In genomic region chr20:56409521-56409920, GRCh38 we compare ENCODE assay signal across 15 cellular contexts. TPM values are rescaled to one million over a fixed set of nuclear protein-coding genes. Genes with fewer than 3 reads are reported as not detected.
A peak's percentile ranks its signal among the peaks of the same experiment; 100 is the strongest.
DNase-seq lines count a peak whose midpoint lies in the region; ATAC-seq and TF ChIP-seq lines count a peak whose summit lies in the region.
"Had no signal": no experiment of that assay in that cellular context is flagged by ENCODE, and none has a peak within 500 bp of the region (broad histone marks: within the 10 kb centered on the region; RNA-seq: fewer than 3 reads in every experiment).

No MANE protein-coding gene starts in this region.

- no peak for ATAC-seq in activated T-cell treated with anti-CD3 and anti-CD28 coated beads, Interleukin-2, amount 50 U/mL, for 72 hours (replicated peaks in 1 of 2)
- ATAC-seq in upper lobe of right lung, result peak; percentile 53
- no peak for ATAC-seq in GM19328 (IDR thresholded peaks at IDR 0.05; ENCODE audit: unreplicated experiment)
- ATAC-seq: left colon had no signal

- H3K36me3 Mint-ChIP-seq in activated T-cell treated with anti-CD3 and anti-CD28 coated beads, Interleukin-2, amount 50 U/mL, for 72 hours (ENCODE audit: insufficient read depth in 2 of 2), result peaks cover 20 to 51% of the 10 kb centered on the region in 2 donors

- no peaks in the 10 kb centered on the region for H4K20me1 ChIP-seq in hepatocyte (ENCODE audit: insufficient read depth, poor library complexity, severe bottlenecking)

- no peak for TF ChIP-seq CTCF in adrenal gland (IDR thresholded peaks at IDR 0.05)
- no peak for TF ChIP-seq CTCF in hepatocyte (IDR thresholded peaks at IDR 0.05; ENCODE audit: poor library complexity)
- no peak for TF ChIP-seq CTCF in upper lobe of right lung (IDR thresholded peaks at IDR 0.05)
- TF ChIP-seq CTCF in stomach (IDR thresholded peaks at IDR 0.05), result no peak

- H3K27ac ChIP-seq in adrenal gland (peak overlapping the region in 3 of 5 donors; percentile 27 to 84 (median 43)), hepatocyte (peak overlapping the region; percentile 59), upper lobe of right lung (peak overlapping the region; percentile 43), stomach (peak overlapping the region in 2 of 5 donors; percentile 44 to 46)

- peaks cover 1 to 3% of the 10 kb centered on the region in 2 donors for H3K9me3 Mint-ChIP-seq in activated T-cell treated with anti-CD3 and anti-CD28 coated beads, Interleukin-2, amount 50 U/mL, for 72 hours
- H3K9me3 Mint-ChIP-seq: activated CD4-positive, alpha-beta memory T cell treated with anti-CD3 and anti-CD28 coated beads for 36 hours; H9 had no signal

- no peaks in the 10 kb centered on the region for H3K9me2 ChIP-seq in hepatocyte (replicated peaks; ENCODE audit: insufficient read depth)

- H3K27me3 ChIP-seq in adrenal gland (no peaks in the 10 kb centered on the region), hepatocyte (no peaks in the 10 kb centered on the region), upper lobe of right lung (no peaks in the 10 kb centered on the region), stomach (no peaks in the 10 kb centered on the region)

- no peaks in the 10 kb centered on the region for H3K27me3 Mint-ChIP-seq in activated T-cell treated with anti-CD3 and anti-CD28 coated beads, Interleukin-2, amount 50 U/mL, for 72 hours (ENCODE audit: low read depth)
- H3K27me3 Mint-ChIP-seq: activated CD4-positive, alpha-beta memory T cell treated with anti-CD3 and anti-CD28 coated beads for 36 hours had no signal

- no peaks in the 10 kb centered on the region for H3K9me3 ChIP-seq in adrenal gland (replicated peaks in 1 of 3)
- no peaks in the 10 kb centered on the region for H3K9me3 ChIP-seq in hepatocyte (ENCODE audit: low read depth)
- no peaks in the 10 kb centered on the region for H3K9me3 ChIP-seq in upper lobe of right lung
- H3K9me3 ChIP-seq in stomach, result no peaks in the 10 kb centered on the region

- no peak overlapping the region for H2AFZ ChIP-seq in hepatocyte

- peaks cover 0 to 32% of the 10 kb centered on the region in 2 donors for H3K36me3 ChIP-seq in adrenal gland (replicated peaks in 1 of 2)
- no peaks in the 10 kb centered on the region for H3K36me3 ChIP-seq in hepatocyte (replicated peaks; ENCODE audit: insufficient read depth, low read depth)
- H3K36me3 ChIP-seq in upper lobe of right lung, result peaks cover 32% of the 10 kb centered on the region
- H3K36me3 ChIP-seq in stomach, result peaks cover 26 to 56% (median 47%) of the 10 kb centered on the region in 4 donors

- no peak for TF ChIP-seq POLR2A in adrenal gland (IDR thresholded peaks at IDR 0.05)
- no peak for TF ChIP-seq POLR2A in stomach (IDR thresholded peaks at IDR 0.05)

- H3K4me1 Mint-ChIP-seq in activated T-cell treated with anti-CD3 and anti-CD28 coated beads, Interleukin-2, amount 50 U/mL, for 72 hours (ENCODE audit: low read depth), result peaks cover 57% of the 10 kb centered on the region
- H3K4me1 Mint-ChIP-seq: H9 had no signal

- DNase-seq in activated T-cell treated with anti-CD3 and anti-CD28 coated beads, Interleukin-2, amount 50 U/mL, for 72 hours, result no peak
- DNase-seq in activated T-cell treated with anti-CD3 and anti-CD28 coated beads for 4 hours (no peak), adrenal gland (peak in 2 of 7 donors; percentile 27 to 48), hepatocyte (ENCODE audit: low spot score) (no peak), upper lobe of right lung (no peak), NCI-H526 (lab: John Stamatoyannopoulos, UW) (no peak), stomach (no peak)
- DNase-seq: activated CD4-positive, alpha-beta memory T cell treated with anti-CD3 and anti-CD28 coated beads for 36 hours; activated effector memory CD4-positive, alpha-beta T cell treated with anti-CD3 and anti-CD28 coated beads, Interleukin-2, amount 50 U/mL, for 16 hours; H9; left colon; occipital lobe; T-helper 2 cell had no signal

- no peak overlapping the region for H3K4me3 Mint-ChIP-seq in activated T-cell treated with anti-CD3 and anti-CD28 coated beads, Interleukin-2, amount 50 U/mL, for 72 hours
- H3K4me3 Mint-ChIP-seq: activated CD4-positive, alpha-beta memory T cell treated with anti-CD3 and anti-CD28 coated beads for 36 hours; H9 had no signal

- 38 to 51% (median 48%) methylated on average over 5 of the region's 5 CpGs for WGBS in adrenal gland, 4 donors
- 93% methylated on average over 5 of the region's 5 CpGs for WGBS in hepatocyte (ENCODE audit: low lambda C conversion rate, missing lambda C conversion rate)
- 75 to 91% (median 81%) methylated on average over 5 of the region's 5 CpGs for WGBS in stomach, 5 donors

- H3K4me3 ChIP-seq in adrenal gland (no peak overlapping the region), hepatocyte (no peak overlapping the region), upper lobe of right lung (no peak overlapping the region), stomach (no peak overlapping the region)

- H3K4me1 ChIP-seq in adrenal gland (replicated peaks in 1 of 2), result peaks cover 0 to 23% of the 10 kb centered on the region in 2 donors
- H3K4me1 ChIP-seq in hepatocyte (ENCODE audit: insufficient read depth), result no peaks in the 10 kb centered on the region
- H3K4me1 ChIP-seq in upper lobe of right lung, result peaks cover 25% of the 10 kb centered on the region
- H3K4me1 ChIP-seq in stomach, result peaks cover 0 to 21% (median 5%) of the 10 kb centered on the region in 4 donors

- peak overlapping the region; percentile 42 for H3K27ac Mint-ChIP-seq in activated T-cell treated with anti-CD3 and anti-CD28 coated beads, Interleukin-2, amount 50 U/mL, for 72 hours
- H3K27ac Mint-ChIP-seq: H9 had no signal

- H3K4me2 ChIP-seq in hepatocyte, result no peak overlapping the region

- intact Hi-C loops in adrenal gland (cut with DNase I) (no loop called here), upper lobe of right lung (cut with DNase I) (no loop called here), stomach (cut with DNase I; ENCODE audit: low total_unique reads) (no loop called here)

- no peak for TF ChIP-seq EP300 in stomach (IDR thresholded peaks at IDR 0.05)

- H3K79me2 ChIP-seq in hepatocyte, result peaks cover 6% of the 10 kb centered on the region

RNA-seq across cellular contexts. Expression of gene CASS4, which starts 2.5 kb away (rescaled TPM):
- 1 to 10 TPM; 3.5 to 6.9 TPM for total RNA-seq in activated T-cell treated with anti-CD3 and anti-CD28 coated beads, Interleukin-2, amount 50 U/mL, for 72 hours
- total RNA-seq in adrenal gland (1 to 10 TPM in 7 of 8 donors, under 1 TPM in 1; 0.87 to 4.7 (median 1.6) TPM), hepatocyte (0.13 TPM in 1 of 2 replicates, not detected in the other), upper lobe of right lung (40.2 TPM), stomach (1 to 10 TPM in 3 of 5 donors, under 1 TPM in 1, not detected in 1; 0.45 to 8.2 (median 4.2) TPM)
- polyA plus RNA-seq in adrenal gland (under 1 TPM; 0.37 to 0.97 (median 0.73) TPM), hepatocyte (0.50 TPM in 1 of 2 replicates, not detected in the other), stomach (1 to 10 TPM in 1 of 3 donors, under 1 TPM in 2; 0.23 to 1.6 (median 0.76) TPM)
- total RNA-seq: bronchial epithelial cell, H9 had no signal

RNA-seq across cellular contexts. Expression of gene CSTF1, which starts 17.1 kb away (rescaled TPM):
- total RNA-seq in activated T-cell treated with anti-CD3 and anti-CD28 coated beads, Interleukin-2, amount 50 U/mL, for 72 hours, result 10 to 100 TPM; 63.7 to 74.5 TPM
- total RNA-seq in adrenal gland (10 to 100 TPM; 28.7 to 36.2 (median 32.8) TPM), hepatocyte (34.8 and 38.6 TPM in 2 replicates), upper lobe of right lung (27.8 TPM), stomach (10 to 100 TPM in 4 of 5 donors, 1 to 10 TPM in 1; 9.3 to 86.2 (median 23.9) TPM)
- polyA plus RNA-seq in adrenal gland (10 to 100 TPM in 1 of 3 donors, 1 to 10 TPM in 2; 5.1 to 48.3 (median 8.2) TPM), hepatocyte (15.4 and 21.5 TPM in 2 replicates), stomach (10 to 100 TPM in 1 of 3 donors, 1 to 10 TPM in 2; 7.1 to 12.8 (median 8.7) TPM)

RNA-seq across cellular contexts. Expression of gene AURKA, which starts 17.5 kb away (rescaled TPM):
- total RNA-seq in activated T-cell treated with anti-CD3 and anti-CD28 coated beads, Interleukin-2, amount 50 U/mL, for 72 hours, result 100 to 1,000 TPM; 110 to 142 TPM
- total RNA-seq in adrenal gland (1 to 10 TPM; 1.4 to 6.0 (median 3.1) TPM), hepatocyte (15.7 and 16.9 TPM in 2 replicates), upper lobe of right lung (1.5 TPM), stomach (10 to 100 TPM in 2 of 5 donors, 1 to 10 TPM in 2, under 1 TPM in 1; 0.45 to 27.7 (median 7.0) TPM)
- polyA plus RNA-seq in adrenal gland (1 to 10 TPM; 1.1 to 5.8 (median 1.3) TPM), hepatocyte (13.4 and 16.4 TPM in 2 replicates), stomach (1 to 10 TPM; 5.1 to 8.3 (median 6.7) TPM)

RNA-seq across cellular contexts. Expression of gene FAM210B, which starts 50.7 kb away (rescaled TPM):
- 1 to 10 TPM; 4.6 to 4.9 TPM for total RNA-seq in activated T-cell treated with anti-CD3 and anti-CD28 coated beads, Interleukin-2, amount 50 U/mL, for 72 hours
- total RNA-seq in adrenal gland (100 to 1,000 TPM in 7 of 8 donors, 10 to 100 TPM in 1; 90.0 to 207 (median 128) TPM), hepatocyte (57.0 and 58.9 TPM in 2 replicates), upper lobe of right lung (39.5 TPM), stomach (10 to 100 TPM; 11.3 to 33.8 (median 26.1) TPM)
- polyA plus RNA-seq in adrenal gland (100 to 1,000 TPM in 1 of 3 donors, 10 to 100 TPM in 2; 74.9 to 207 (median 75.5) TPM), hepatocyte (55.3 and 62.7 TPM in 2 replicates), stomach (10 to 100 TPM; 32.5 to 42.6 (median 32.5) TPM)

RNA-seq across cellular contexts. Expression of gene RTF2, which starts 58.9 kb away (rescaled TPM):
- total RNA-seq in activated T-cell treated with anti-CD3 and anti-CD28 coated beads, Interleukin-2, amount 50 U/mL, for 72 hours, result 10 to 100 TPM; 80.8 to 82.7 TPM
- 100 to 1,000 TPM in 2 of 8 donors, 10 to 100 TPM in 6; 68.9 to 112 (median 92.8) TPM for total RNA-seq in adrenal gland
- 100 to 1,000 TPM in 1 of 3 donors, 10 to 100 TPM in 2; 48.8 to 156 (median 75.9) TPM for polyA plus RNA-seq in adrenal gland
- total RNA-seq in hepatocyte, result 50.5 and 59.2 TPM in 2 replicates
- polyA plus RNA-seq in hepatocyte, result 95.3 and 99.8 TPM in 2 replicates
- total RNA-seq in upper lobe of right lung, result 77.4 TPM
- 10 to 100 TPM in 3 of 5 donors, 1 to 10 TPM in 2; 5.5 to 62.5 (median 32.9) TPM for total RNA-seq in stomach
- polyA plus RNA-seq in stomach, result 10 to 100 TPM; 58.5 to 87.5 (median 62.9) TPM
